In genomic region chr1:77037038-77037437, GRCh38 we compare ENCODE assay signal across 24 cellular contexts.
"Had no signal": no experiment of that assay in that cellular context is flagged by ENCODE, and none has a peak within 500 bp of the region (broad histone marks: within the 10 kb centered on the region; RNA-seq: fewer than 3 reads in every experiment).

No MANE protein-coding gene starts in this region.

- DNase-seq: colonic mucosa; cortex of kidney; effector CD8-positive, alpha-beta T cell; effector memory CD8-positive, alpha-beta T cell; heart left ventricle; hypothalamus; left cardiac atrium; left lung; left ventricle myocardium superior; lower lobe of right lung; naive B cell; naive thymus-derived CD8-positive, alpha-beta T cell had no signal

- H3K27ac Mint-ChIP-seq: dendritic cell treated with granulocyte-macrophage colony-stimulating factor and Interleukin-4, amounts not matched to agents 40 ng/mL and 50 ng/mL, for 4 days; effector memory CD8-positive, alpha-beta T cell; endodermal cell; mesothelial cell of epicardium; naive B cell had no signal

- H3K27me3 ChIP-seq: colonic mucosa, esophagus muscularis mucosa, foreskin keratinocyte, gastroesophageal sphincter, heart left ventricle, hepatocyte, left lung had no signal

- H3K36me3 Mint-ChIP-seq: mesothelial cell of epicardium had no signal

- H3K27me3 Mint-ChIP-seq: dendritic cell treated with granulocyte-macrophage colony-stimulating factor and Interleukin-4, amounts not matched to agents 40 ng/mL and 50 ng/mL, for 4 days had no signal

- H3K4me1 Mint-ChIP-seq: endodermal cell; mesothelial cell of epicardium; naive B cell; naive thymus-derived CD8-positive, alpha-beta T cell had no signal

- H3K4me3 ChIP-seq: colonic mucosa, esophagus muscularis mucosa, gastroesophageal sphincter, heart left ventricle, hepatocyte, left lung, lower lobe of right lung, mucosa of descending colon had no signal

- H3K79me2 ChIP-seq: hepatocyte had no signal

- H3K4me1 ChIP-seq: colonic mucosa, heart left ventricle, left lung, lower lobe of right lung had no signal

- H3K4me2 ChIP-seq: hepatocyte had no signal

- H3K27ac ChIP-seq: colonic mucosa, epithelial cell of prostate, esophagus muscularis mucosa, foreskin keratinocyte, gastroesophageal sphincter, heart left ventricle, hepatocyte, left lung, lower lobe of right lung had no signal

- FAIRE-seq: endometrium, frontal cortex, keratinocyte had no signal

- ATAC-seq: effector memory CD8-positive, alpha-beta T cell; foreskin keratinocyte; gastroesophageal sphincter; heart left ventricle; left cardiac atrium; left lung; left ventricle myocardium superior; lower lobe of right lung; mucosa of descending colon; naive thymus-derived CD8-positive, alpha-beta T cell had no signal

- H3K9me3 ChIP-seq: colonic mucosa, esophagus muscularis mucosa, gastroesophageal sphincter, lower lobe of right lung, mucosa of descending colon had no signal

- H2AFZ ChIP-seq: hepatocyte had no signal

- H3K4me3 Mint-ChIP-seq: dendritic cell treated with granulocyte-macrophage colony-stimulating factor and Interleukin-4, amounts not matched to agents 40 ng/mL and 50 ng/mL, for 4 days; effector memory CD8-positive, alpha-beta T cell; endodermal cell; mesothelial cell of epicardium; naive B cell; naive thymus-derived CD8-positive, alpha-beta T cell had no signal

- H3K36me3 ChIP-seq: colonic mucosa, esophagus muscularis mucosa, gastroesophageal sphincter, heart left ventricle, left lung, lower lobe of right lung had no signal
